Comparison of ENCODE assay signal across 1 cellular context in genomic region chr7:40815512-40815911, GRCh38.
TF ChIP-seq lines count a peak whose summit lies in the region.

No MANE protein-coding gene starts in this region.

TF ChIP-seq in GM23338, 12 proteins besides CTCF, POLR2A, EP300 and RAD21 (continued from another document):
- TF ChIP-seq ZNF462 (CRISPR knock-in tag; IDR thresholded peaks at IDR 0.05) (no peak), EZH2 (IDR thresholded peaks at IDR 0.05; ENCODE audit: low read depth, unreplicated experiment) (no peak)
TF ChIP-seq in GM23338: peak in this region for 0.
